In genomic region chr1:70385477-70385876, GRCh38 we compare ENCODE assay signal across 22 cellular contexts.
"Had no signal": no experiment of that assay in that cellular context is flagged by ENCODE, and none has a peak within 500 bp of the region (broad histone marks: within the 10 kb centered on the region; RNA-seq: fewer than 3 reads in every experiment).

No MANE protein-coding gene starts in this region.

- H3K27me3 ChIP-seq: dorsolateral prefrontal cortex, esophagus squamous epithelium, gastrocnemius medialis, heart right ventricle, left lung had no signal

- H3K27ac Mint-ChIP-seq: mesothelial cell of epicardium had no signal

- H3K4me1 ChIP-seq: esophagus squamous epithelium, gastrocnemius medialis, heart right ventricle, left lung, lower lobe of right lung had no signal

- H3K4me3 Mint-ChIP-seq: mesothelial cell of epicardium, naive B cell had no signal

- FAIRE-seq: endothelial cell of umbilical vein, islet of Langerhans had no signal

- ATAC-seq: gastrocnemius medialis, heart right ventricle, left cardiac atrium, left lung, left ventricle myocardium superior, lower lobe of right lung, mucosa of descending colon had no signal

- H3K9me3 ChIP-seq: esophagus squamous epithelium, gastrocnemius medialis, heart right ventricle, left lung, lower lobe of right lung, mucosa of descending colon had no signal

- H3K27ac ChIP-seq: coronary artery, dorsolateral prefrontal cortex, esophagus squamous epithelium, gastrocnemius medialis, heart right ventricle, left lung, lower lobe of right lung had no signal

- H3K4me1 Mint-ChIP-seq: mesothelial cell of epicardium, naive B cell had no signal

- H3K4me3 ChIP-seq: coronary artery, dorsolateral prefrontal cortex, esophagus squamous epithelium, gastrocnemius medialis, heart right ventricle, left lung, lower lobe of right lung, mucosa of descending colon had no signal

- H3K36me3 ChIP-seq: esophagus squamous epithelium, gastrocnemius medialis, heart right ventricle, left lung, lower lobe of right lung had no signal

- DNase-seq: dermis blood vessel endothelial cell; dorsolateral prefrontal cortex; effector CD4-positive, alpha-beta T cell; effector memory CD4-positive, alpha-beta T cell; esophagus squamous epithelium; foreskin melanocyte; gastrocnemius medialis; glutamatergic neuron; head of caudate nucleus; heart right ventricle; hippocampal formation; left cardiac atrium; left lung; left ventricle myocardium superior; lower lobe of right lung; mesenchymal stem cell; mucosa of descending colon; naive B cell had no signal

- H3K36me3 Mint-ChIP-seq: mesothelial cell of epicardium, naive B cell had no signal

- H3K9me3 Mint-ChIP-seq: mesothelial cell of epicardium had no signal
